27 cellular contexts compared by ENCODE assay signal in genomic region chr6:47254051-47254450, GRCh38.
"Had no signal": no experiment of that assay in that cellular context is flagged by ENCODE, and none has a peak within 500 bp of the region (broad histone marks: within the 10 kb centered on the region; RNA-seq: fewer than 3 reads in every experiment).

No MANE protein-coding gene starts in this region.

- H3K4me3 Mint-ChIP-seq: activated CD4-positive, alpha-beta memory T cell treated with anti-CD3 and anti-CD28 coated beads, Interleukin-2, amount 10 ng/mL, durations not matched to agents 7 days and 5 days; activated CD4-positive, alpha-beta T cell treated with anti-CD3 and anti-CD28 coated beads, Interleukin-2, amount 10 ng/mL, durations not matched to agents 7 days and 5 days; activated naive CD8-positive, alpha-beta T cell; activated T-cell treated with anti-CD3 and anti-CD28 coated beads, Interleukin-2, amount 50 U/mL, for 24 hours; activated T-helper 17 cell treated with anti-CD3 and anti-CD28 coated beads, Interleukin-2, amount 50 U/mL, for 72 hours; effector memory CD8-positive, alpha-beta T cell had no signal

- ATAC-seq: activated T-helper 17 cell treated with anti-CD3 and anti-CD28 coated beads, Interleukin-2, amount 50 U/mL, for 72 hours; body of pancreas; effector memory CD8-positive, alpha-beta T cell had no signal

- H3K4me3 ChIP-seq: body of pancreas, esophagus squamous epithelium had no signal

- H3K27me3 ChIP-seq: body of pancreas, esophagus squamous epithelium had no signal

- H3K9me3 ChIP-seq: body of pancreas, esophagus squamous epithelium had no signal

- DNase-seq: activated CD4-positive, alpha-beta memory T cell treated with anti-CD3 and anti-CD28 coated beads, Interleukin-2, amount 10 ng/mL, durations not matched to agents 7 days and 5 days; activated CD4-positive, alpha-beta T cell treated with anti-CD3 and anti-CD28 coated beads for 1 hour; activated CD4-positive, alpha-beta T cell treated with anti-CD3 and anti-CD28 coated beads for 4 hours; activated CD4-positive, alpha-beta T cell treated with anti-CD3 and anti-CD28 coated beads, Interleukin-2, amount 10 ng/mL, durations not matched to agents 7 days and 5 days; activated CD4-positive, alpha-beta T cell treated with anti-CD3 and anti-CD28 coated beads, Interleukin-2, amount 50 U/mL, for 4 hours; activated CD8-positive, alpha-beta memory T cell treated with anti-CD3 and anti-CD28 coated beads, Interleukin-2, amount 50 U/mL, for 48 hours; activated effector memory CD4-positive, alpha-beta T cell treated with Interleukin-2 at 50 U/mL for 16 hours; activated gamma-delta T cell treated with Interleukin-2 at 50 U/mL for 16 hours; activated naive CD4-positive, alpha-beta T cell treated with anti-CD3 and anti-CD28 coated beads, Interleukin-2, amount 50 U/mL, for 16 hours; activated naive CD4-positive, alpha-beta T cell treated with Interleukin-2 at 50 U/mL for 16 hours; activated T-cell treated with anti-CD3 and anti-CD28 coated beads for 4 hours; activated T-cell treated with anti-CD3 and anti-CD28 coated beads, Interleukin-2, amount 50 U/mL, for 24 hours; amniotic stem cell; anterior cingulate cortex; body of pancreas; caudate nucleus; cortex of kidney; dermis blood vessel endothelial cell; effector CD4-positive, alpha-beta T cell; effector memory CD8-positive, alpha-beta T cell; esophagus squamous epithelium; head of caudate nucleus; T-helper 2 cell had no signal

- H3K36me3 Mint-ChIP-seq: activated naive CD8-positive, alpha-beta T cell had no signal

- H3K27ac ChIP-seq: body of pancreas, esophagus squamous epithelium had no signal

- H3K27ac Mint-ChIP-seq: activated CD4-positive, alpha-beta memory T cell treated with anti-CD3 and anti-CD28 coated beads, Interleukin-2, amount 10 ng/mL, durations not matched to agents 7 days and 5 days; activated CD4-positive, alpha-beta T cell treated with anti-CD3 and anti-CD28 coated beads, Interleukin-2, amount 10 ng/mL, durations not matched to agents 7 days and 5 days; activated naive CD8-positive, alpha-beta T cell; activated T-cell treated with anti-CD3 and anti-CD28 coated beads, Interleukin-2, amount 50 U/mL, for 24 hours; activated T-helper 17 cell treated with anti-CD3 and anti-CD28 coated beads, Interleukin-2, amount 50 U/mL, for 72 hours; effector memory CD8-positive, alpha-beta T cell had no signal

- H3K4me1 ChIP-seq: esophagus squamous epithelium had no signal

- H3K9me3 Mint-ChIP-seq: activated CD4-positive, alpha-beta memory T cell treated with anti-CD3 and anti-CD28 coated beads, Interleukin-2, amount 10 ng/mL, durations not matched to agents 7 days and 5 days; activated CD4-positive, alpha-beta T cell treated with anti-CD3 and anti-CD28 coated beads, Interleukin-2, amount 10 ng/mL, durations not matched to agents 7 days and 5 days; activated T-cell treated with anti-CD3 and anti-CD28 coated beads, Interleukin-2, amount 50 U/mL, for 24 hours; activated T-helper 17 cell treated with anti-CD3 and anti-CD28 coated beads, Interleukin-2, amount 50 U/mL, for 72 hours; effector memory CD8-positive, alpha-beta T cell had no signal

- FAIRE-seq: colon, frontal cortex had no signal

- H3K4me1 Mint-ChIP-seq: activated CD4-positive, alpha-beta memory T cell treated with anti-CD3 and anti-CD28 coated beads, Interleukin-2, amount 10 ng/mL, durations not matched to agents 7 days and 5 days; activated CD4-positive, alpha-beta T cell treated with anti-CD3 and anti-CD28 coated beads, Interleukin-2, amount 10 ng/mL, durations not matched to agents 7 days and 5 days; activated T-helper 17 cell treated with anti-CD3 and anti-CD28 coated beads, Interleukin-2, amount 50 U/mL, for 72 hours had no signal

- H3K27me3 Mint-ChIP-seq: activated CD4-positive, alpha-beta memory T cell treated with anti-CD3 and anti-CD28 coated beads, Interleukin-2, amount 10 ng/mL, durations not matched to agents 7 days and 5 days; effector memory CD8-positive, alpha-beta T cell had no signal
